ENCODE assay signal across 1 cellular context in the genomic region with DNA sequence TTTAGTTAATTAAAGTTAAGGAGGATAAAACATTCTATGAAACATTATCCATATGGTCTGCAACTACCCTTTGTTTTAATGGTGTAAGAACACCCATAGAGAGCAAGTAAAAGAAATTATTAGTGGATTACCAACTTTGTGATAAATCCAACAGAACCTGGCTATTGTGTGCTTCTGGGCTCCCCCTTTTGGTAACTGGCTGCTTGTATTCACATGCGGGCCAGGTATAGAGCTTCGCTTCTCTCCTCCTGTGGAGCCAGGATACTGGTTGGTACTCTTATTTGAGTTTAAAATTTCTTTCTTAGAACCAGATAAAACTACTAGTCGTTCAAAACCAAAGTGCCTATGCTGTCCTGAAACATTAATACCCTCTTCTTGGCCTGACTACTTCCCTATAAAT.
TF ChIP-seq lines count a peak whose summit lies in the region.

No MANE protein-coding gene starts in this region.

TF ChIP-seq in GM23338, 12 proteins besides CTCF, POLR2A, EP300 and RAD21 (continued from another document):
- TF ChIP-seq, protein P1, sequence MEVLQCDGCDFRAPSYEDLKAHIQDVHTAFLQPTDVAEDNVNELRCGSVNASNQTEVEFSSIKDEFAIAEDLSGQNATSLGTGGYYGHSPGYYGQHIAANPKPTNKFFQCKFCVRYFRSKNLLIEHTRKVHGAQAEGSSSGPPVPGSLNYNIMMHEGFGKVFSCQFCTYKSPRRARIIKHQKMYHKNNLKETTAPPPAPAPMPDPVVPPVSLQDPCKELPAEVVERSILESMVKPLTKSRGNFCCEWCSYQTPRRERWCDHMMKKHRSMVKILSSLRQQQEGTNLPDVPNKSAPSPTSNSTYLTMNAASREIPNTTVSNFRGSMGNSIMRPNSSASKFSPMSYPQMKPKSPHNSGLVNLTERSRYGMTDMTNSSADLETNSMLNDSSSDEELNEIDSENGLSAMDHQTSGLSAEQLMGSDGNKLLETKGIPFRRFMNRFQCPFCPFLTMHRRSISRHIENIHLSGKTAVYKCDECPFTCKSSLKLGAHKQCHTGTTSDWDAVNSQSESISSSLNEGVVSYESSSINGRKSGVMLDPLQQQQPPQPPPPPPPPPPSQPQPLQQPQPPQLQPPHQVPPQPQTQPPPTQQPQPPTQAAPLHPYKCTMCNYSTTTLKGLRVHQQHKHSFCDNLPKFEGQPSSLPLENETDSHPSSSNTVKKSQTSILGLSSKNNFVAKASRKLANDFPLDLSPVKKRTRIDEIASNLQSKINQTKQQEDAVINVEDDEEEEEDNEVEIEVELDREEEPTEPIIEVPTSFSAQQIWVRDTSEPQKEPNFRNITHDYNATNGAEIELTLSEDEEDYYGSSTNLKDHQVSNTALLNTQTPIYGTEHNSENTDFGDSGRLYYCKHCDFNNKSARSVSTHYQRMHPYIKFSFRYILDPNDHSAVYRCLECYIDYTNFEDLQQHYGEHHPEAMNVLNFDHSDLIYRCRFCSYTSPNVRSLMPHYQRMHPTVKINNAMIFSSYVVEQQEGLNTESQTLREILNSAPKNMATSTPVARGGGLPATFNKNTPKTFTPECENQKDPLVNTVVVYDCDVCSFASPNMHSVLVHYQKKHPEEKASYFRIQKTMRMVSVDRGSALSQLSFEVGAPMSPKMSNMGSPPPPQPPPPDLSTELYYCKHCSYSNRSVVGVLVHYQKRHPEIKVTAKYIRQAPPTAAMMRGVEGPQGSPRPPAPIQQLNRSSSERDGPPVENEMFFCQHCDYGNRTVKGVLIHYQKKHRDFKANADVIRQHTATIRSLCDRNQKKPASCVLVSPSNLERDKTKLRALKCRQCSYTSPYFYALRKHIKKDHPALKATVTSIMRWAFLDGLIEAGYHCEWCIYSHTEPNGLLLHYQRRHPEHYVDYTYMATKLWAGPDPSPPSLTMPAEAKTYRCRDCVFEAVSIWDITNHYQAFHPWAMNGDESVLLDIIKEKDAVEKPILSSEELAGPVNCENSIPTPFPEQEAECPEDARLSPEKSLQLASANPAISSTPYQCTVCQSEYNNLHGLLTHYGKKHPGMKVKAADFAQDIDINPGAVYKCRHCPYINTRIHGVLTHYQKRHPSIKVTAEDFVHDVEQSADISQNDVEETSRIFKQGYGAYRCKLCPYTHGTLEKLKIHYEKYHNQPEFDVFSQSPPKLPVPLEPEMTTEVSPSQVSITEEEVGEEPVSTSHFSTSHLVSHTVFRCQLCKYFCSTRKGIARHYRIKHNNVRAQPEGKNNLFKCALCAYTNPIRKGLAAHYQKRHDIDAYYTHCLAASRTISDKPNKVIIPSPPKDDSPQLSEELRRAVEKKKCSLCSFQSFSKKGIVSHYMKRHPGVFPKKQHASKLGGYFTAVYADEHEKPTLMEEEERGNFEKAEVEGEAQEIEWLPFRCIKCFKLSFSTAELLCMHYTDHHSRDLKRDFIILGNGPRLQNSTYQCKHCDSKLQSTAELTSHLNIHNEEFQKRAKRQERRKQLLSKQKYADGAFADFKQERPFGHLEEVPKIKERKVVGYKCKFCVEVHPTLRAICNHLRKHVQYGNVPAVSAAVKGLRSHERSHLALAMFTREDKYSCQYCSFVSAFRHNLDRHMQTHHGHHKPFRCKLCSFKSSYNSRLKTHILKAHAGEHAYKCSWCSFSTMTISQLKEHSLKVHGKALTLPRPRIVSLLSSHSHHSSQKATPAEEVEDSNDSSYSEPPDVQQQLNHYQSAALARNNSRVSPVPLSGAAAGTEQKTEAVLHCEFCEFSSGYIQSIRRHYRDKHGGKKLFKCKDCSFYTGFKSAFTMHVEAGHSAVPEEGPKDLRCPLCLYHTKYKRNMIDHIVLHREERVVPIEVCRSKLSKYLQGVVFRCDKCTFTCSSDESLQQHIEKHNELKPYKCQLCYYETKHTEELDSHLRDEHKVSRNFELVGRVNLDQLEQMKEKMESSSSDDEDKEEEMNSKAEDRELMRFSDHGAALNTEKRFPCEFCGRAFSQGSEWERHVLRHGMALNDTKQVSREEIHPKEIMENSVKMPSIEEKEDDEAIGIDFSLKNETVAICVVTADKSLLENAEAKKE (CRISPR knock-in tag; IDR thresholded peaks at IDR 0.05): no peak
